In genomic region chr5:149372041-149372805, GRCh38 we compare ENCODE assay signal across 25 cellular contexts. TPM values are rescaled to one million over a fixed set of nuclear protein-coding genes. Genes with fewer than 3 reads are reported as not detected.
DNase-seq lines count a peak whose midpoint lies in the region; ATAC-seq and TF ChIP-seq lines count a peak whose summit lies in the region.
"Had no signal": no experiment of that assay in that cellular context is flagged by ENCODE, and none has a peak within 500 bp of the region (broad histone marks: within the 10 kb centered on the region; RNA-seq: fewer than 3 reads in every experiment).

No MANE protein-coding gene starts in this region.

- ATAC-seq in RWPE2 (ENCODE audit: low read depth): no peak
- ATAC-seq in gastroesophageal sphincter: peak; percentile 15
- no peak for ATAC-seq in activated CD8-positive, alpha-beta T cell treated with anti-CD3 and anti-CD28 coated beads, Interleukin-2, amount 10 ng/mL, durations not matched to agents 7 days and 5 days

- H3K27me3 Mint-ChIP-seq in activated CD8-positive, alpha-beta T cell treated with anti-CD3 and anti-CD28 coated beads, Interleukin-2, amount 10 ng/mL, durations not matched to agents 7 days and 5 days (ENCODE audit: low read depth): no peaks in the 10 kb centered on the region
- H3K27me3 Mint-ChIP-seq: activated CD4-positive, alpha-beta memory T cell treated with anti-CD3 and anti-CD28 coated beads for 36 hours; activated naive CD8-positive, alpha-beta T cell treated with anti-CD3 and anti-CD28 coated beads, Interleukin-2, amount 50 U/mL, for 24 hours; CD4-positive, alpha-beta T cell; T-helper 17 cell had no signal

- peaks cover 15% of the 10 kb centered on the region for H3K36me3 Mint-ChIP-seq in activated CD8-positive, alpha-beta T cell treated with anti-CD3 and anti-CD28 coated beads, Interleukin-2, amount 10 ng/mL, durations not matched to agents 7 days and 5 days (ENCODE audit: low read depth)

- peaks cover 4% of the 10 kb centered on the region for H3K4me1 Mint-ChIP-seq in activated CD8-positive, alpha-beta T cell treated with anti-CD3 and anti-CD28 coated beads, Interleukin-2, amount 10 ng/mL, durations not matched to agents 7 days and 5 days (ENCODE audit: low read depth)
- H3K4me1 Mint-ChIP-seq: activated naive CD8-positive, alpha-beta T cell treated with anti-CD3 and anti-CD28 coated beads, Interleukin-2, amount 50 U/mL, for 24 hours had no signal

- POLR2A ChIA-PET in activated CD8-positive, alpha-beta T cell treated with anti-CD3 and anti-CD28 coated beads, Interleukin-2, amount 10 ng/mL, durations not matched to agents 7 days and 5 days (lab: Charles Lee): no interaction called here

- H3K27ac ChIP-seq in RWPE2 (ENCODE audit: poor library complexity, severe bottlenecking): no peak overlapping the region
- H3K27ac ChIP-seq in gastroesophageal sphincter: peak overlapping the region; percentile 35 to 93 (median 74)
- peak overlapping the region in 3 of 5 donors; percentile 41 to 72 (median 45) for H3K27ac ChIP-seq in stomach
- H3K27ac ChIP-seq: ovary, upper lobe of left lung had no signal

- CTCF ChIA-PET in activated CD8-positive, alpha-beta T cell treated with anti-CD3 and anti-CD28 coated beads, Interleukin-2, amount 10 ng/mL, durations not matched to agents 7 days and 5 days (lab: Charles Lee): interaction anchor here (0.7 to 7.6 kb wide), 33 partner anchors 8 to 237 kb away, joined by 3 to 94 read pairs (median 5); partner anchors contain the start of genes GRPEL2 and PCYOX1L

- intact Hi-C loops in stomach (cut with DNase I; ENCODE audit: low total_unique reads): no loop called here

- no peaks in the 10 kb centered on the region for H3K27me3 ChIP-seq in RWPE2 (ENCODE audit: insufficient read depth, poor library complexity, severe bottlenecking)
- no peaks in the 10 kb centered on the region for H3K27me3 ChIP-seq in gastroesophageal sphincter
- no peaks in the 10 kb centered on the region for H3K27me3 ChIP-seq in stomach
- H3K27me3 ChIP-seq: ovary, upper lobe of left lung had no signal

- TF ChIP-seq EP300 in gastroesophageal sphincter (IDR thresholded peaks at IDR 0.05) (no peak), stomach (IDR thresholded peaks at IDR 0.05) (no peak)

- no peak overlapping the region for H3K4me3 ChIP-seq in AG10803 (ENCODE audit: low read length)
- no peak overlapping the region for H3K4me3 ChIP-seq in RWPE2 (ENCODE audit: severe bottlenecking)
- H3K4me3 ChIP-seq in gastroesophageal sphincter: no peak overlapping the region
- H3K4me3 ChIP-seq in stomach: no peak overlapping the region
- H3K4me3 ChIP-seq: lung, ovary, upper lobe of left lung had no signal

- DNase-seq in AG10803 (ENCODE audit: low read depth): peak; percentile 36
- DNase-seq in RWPE2 (ENCODE audit: low spot score): peak; percentile 27
- DNase-seq in stomach: no peak
- DNase-seq in DMS53 treated with DMSO at 0.1 percent for 48 hours (lab: John Stamatoyannopoulos, UW; ENCODE audit: unreplicated experiment): no peak
- no peak for DNase-seq in NCI-H524 treated with DMSO at 0.1 percent for 48 hours (lab: John Stamatoyannopoulos, UW)
- no peak for DNase-seq in NCI-H2029 treated with DMSO at 0.1 percent for 48 hours (lab: John Stamatoyannopoulos, UW)
- no peak for DNase-seq in activated CD8-positive, alpha-beta T cell treated with anti-CD3 and anti-CD28 coated beads, Interleukin-2, amount 10 ng/mL, durations not matched to agents 7 days and 5 days
- DNase-seq: cerebellar nuclear complex, NCI-H1417 treated with DMSO at 0.1 percent for 48 hours, NCI-H2081 treated with DMSO at 0.1 percent for 48 hours had no signal

- no peaks in the 10 kb centered on the region for H3K9me3 ChIP-seq in RWPE2 (ENCODE audit: severe bottlenecking)
- H3K9me3 ChIP-seq in gastroesophageal sphincter: no peaks in the 10 kb centered on the region
- H3K9me3 ChIP-seq in stomach: no peaks in the 10 kb centered on the region
- H3K9me3 ChIP-seq: ovary, upper lobe of left lung had no signal

- H3K4me3 Mint-ChIP-seq in activated CD8-positive, alpha-beta T cell treated with anti-CD3 and anti-CD28 coated beads, Interleukin-2, amount 10 ng/mL, durations not matched to agents 7 days and 5 days: no peak overlapping the region
- H3K4me3 Mint-ChIP-seq: activated CD4-positive, alpha-beta memory T cell treated with anti-CD3 and anti-CD28 coated beads for 36 hours; activated naive CD8-positive, alpha-beta T cell treated with anti-CD3 and anti-CD28 coated beads, Interleukin-2, amount 50 U/mL, for 24 hours; CD4-positive, alpha-beta T cell; T-helper 17 cell had no signal

- H3K27ac Mint-ChIP-seq in activated CD8-positive, alpha-beta T cell treated with anti-CD3 and anti-CD28 coated beads, Interleukin-2, amount 10 ng/mL, durations not matched to agents 7 days and 5 days: no peak overlapping the region
- H3K27ac Mint-ChIP-seq: activated CD4-positive, alpha-beta memory T cell treated with anti-CD3 and anti-CD28 coated beads for 36 hours; activated naive CD8-positive, alpha-beta T cell treated with anti-CD3 and anti-CD28 coated beads, Interleukin-2, amount 50 U/mL, for 24 hours; CD4-positive, alpha-beta T cell; T-helper 17 cell had no signal

- WGBS in gastroesophageal sphincter (ENCODE audit: low coverage in 1 of 2), 2 donors: 33 to 37% methylated on average over 1 to 3 of the region's 4 CpGs
- 51 to 83% (median 83%) methylated on average over 4 of the region's 4 CpGs for WGBS in stomach, 5 donors

- TF ChIP-seq CTCF in AG10803 (conservative IDR thresholded peaks at IDR 0.05; ENCODE audit: low read length) (no peak), RWPE2 (IDR thresholded peaks at IDR 0.05; ENCODE audit: poor library complexity, severe bottlenecking) (no peak), gastroesophageal sphincter (IDR thresholded peaks at IDR 0.05) (no peak), stomach (IDR thresholded peaks at IDR 0.05) (no peak)

- TF ChIP-seq POLR2A in gastroesophageal sphincter (IDR thresholded peaks at IDR 0.05): no peak
- TF ChIP-seq POLR2A in stomach (IDR thresholded peaks at IDR 0.05): no peak

- H3K9me3 Mint-ChIP-seq in activated CD8-positive, alpha-beta T cell treated with anti-CD3 and anti-CD28 coated beads, Interleukin-2, amount 10 ng/mL, durations not matched to agents 7 days and 5 days (ENCODE audit: insufficient read depth): no peaks in the 10 kb centered on the region
- H3K9me3 Mint-ChIP-seq: activated CD4-positive, alpha-beta memory T cell treated with anti-CD3 and anti-CD28 coated beads for 36 hours; activated naive CD8-positive, alpha-beta T cell treated with anti-CD3 and anti-CD28 coated beads, Interleukin-2, amount 50 U/mL, for 24 hours; CD4-positive, alpha-beta T cell had no signal

- H3K4me1 ChIP-seq in RWPE2 (ENCODE audit: insufficient read depth, poor library complexity, severe bottlenecking) (no peaks in the 10 kb centered on the region), gastroesophageal sphincter (peaks cover 0 to 73% (median 13%) of the 10 kb centered on the region in 3 donors), stomach (peaks cover 4 to 28% (median 17%) of the 10 kb centered on the region in 4 donors)

- H3K36me3 ChIP-seq in RWPE2 (ENCODE audit: low read depth) (no peaks in the 10 kb centered on the region), gastroesophageal sphincter (no peaks in the 10 kb centered on the region), stomach (no peaks in the 10 kb centered on the region)
- H3K36me3 ChIP-seq: ovary, upper lobe of left lung had no signal

RNA-seq across cellular contexts. Expression of gene IL17B, which starts 6.9 kb away (rescaled TPM):
- total RNA-seq in gastroesophageal sphincter (1 to 10 TPM; 2.3 to 7.2 (median 4.0) TPM), stomach (10 to 100 TPM in 1 of 5 donors, 1 to 10 TPM in 1, not detected in 3; 1.7 to 31.0 TPM)
- 1 to 10 TPM in 2 of 3 donors, under 1 TPM in 1; 0.56 to 5.6 (median 1.8) TPM for polyA plus RNA-seq in stomach
- total RNA-seq in activated CD8-positive, alpha-beta T cell treated with anti-CD3 and anti-CD28 coated beads, Interleukin-2, amount 10 ng/mL, durations not matched to agents 7 days and 5 days: not detected
- total RNA-seq: activated CD4-positive, alpha-beta memory T cell treated with anti-CD3 and anti-CD28 coated beads for 36 hours; CD4-positive, alpha-beta T cell; Daoy; endothelial cell of umbilical vein; H1; HT1080; mononuclear cell; Right ventricle myocardium superior; T-helper 17 cell had no signal
- polyA plus RNA-seq: endothelial cell of umbilical vein, neural cell had no signal

RNA-seq across cellular contexts. Expression of gene PCYOX1L, which starts 14.4 kb away (rescaled TPM):
- 1 to 10 TPM; 2.5 to 4.7 (median 3.8) TPM for total RNA-seq in gastroesophageal sphincter
- 10 to 100 TPM in 1 of 5 donors, 1 to 10 TPM in 3, not detected in 1; 3.0 to 13.4 (median 4.3) TPM for total RNA-seq in stomach
- 1 to 10 TPM; 2.1 to 5.2 (median 2.3) TPM for polyA plus RNA-seq in stomach
- total RNA-seq in activated CD8-positive, alpha-beta T cell treated with anti-CD3 and anti-CD28 coated beads, Interleukin-2, amount 10 ng/mL, durations not matched to agents 7 days and 5 days: 10 to 100 TPM; 33.9 to 35.0 TPM

RNA-seq across cellular contexts. Expression of gene GRPEL2, which starts 26.9 kb away (rescaled TPM):
- total RNA-seq in gastroesophageal sphincter (10 to 100 TPM in 3 of 4 donors, 1 to 10 TPM in 1; 9.3 to 12.0 (median 11.1) TPM), stomach (10 to 100 TPM in 3 of 5 donors, 1 to 10 TPM in 2; 1.4 to 19.1 (median 13.8) TPM)
- 1 to 10 TPM; 4.7 to 5.3 (median 5.2) TPM for polyA plus RNA-seq in stomach
- total RNA-seq in activated CD8-positive, alpha-beta T cell treated with anti-CD3 and anti-CD28 coated beads, Interleukin-2, amount 10 ng/mL, durations not matched to agents 7 days and 5 days: 10 to 100 TPM; 29.9 to 30.0 TPM

Comparison
In these comparisons a context has a peak if more than half of its experiments do, and no peak if none do; other contexts are left out.
1. DNase-seq: peak in AG10803 (single experiment) and RWPE2 (single experiment); none in stomach (single experiment), DMS53 treated with DMSO at 0.1 percent for 48 hours (single experiment), NCI-H524 treated with DMSO at 0.1 percent for 48 hours (single experiment), NCI-H2029 treated with DMSO at 0.1 percent for 48 hours (single experiment) and activated CD8-positive, alpha-beta T cell treated with anti-CD3 and anti-CD28 coated beads, Interleukin-2, amount 10 ng/mL, durations not matched to agents 7 days and 5 days (single experiment).